8 cellular contexts compared by ENCODE assay signal in genomic region chr17:3669548-3669947, GRCh38. TPM values are rescaled to one million over a fixed set of nuclear protein-coding genes. Genes with fewer than 3 reads are reported as not detected.
DNase-seq lines count a peak whose midpoint lies in the region; TF ChIP-seq lines count a peak whose summit lies in the region.

No MANE protein-coding gene starts in this region.

- no peak for TF ChIP-seq CTCF in BJ (IDR thresholded peaks at IDR 0.05; ENCODE audit: insufficient read depth, low read depth, low read length)
- no peak for TF ChIP-seq CTCF in dorsolateral prefrontal cortex (IDR thresholded peaks at IDR 0.05 in 54 of 56, conservative IDR thresholded peaks at IDR 0.05 in 2 of 56; ENCODE audit: low read depth in 1 of 56, partially characterized antibody in 56 of 56)
- no peak for TF ChIP-seq CTCF in nephron progenitor cell (IDR thresholded peaks at IDR 0.05)

- peak overlapping the region; percentile 99 for H3K27ac Mint-ChIP-seq in nephron progenitor cell

- H3K4me3 ChIP-seq in BJ (ENCODE audit: low read depth, low read length) (peak overlapping the region; percentile 99), dorsolateral prefrontal cortex (peak overlapping the region; percentile 66 to 100 (median 97))

- POLR2A ChIA-PET in BJ (lab: Charles Lee), result no interaction called here

- H3K27me3 ChIP-seq in BJ (ENCODE audit: control insufficient read depth, insufficient read depth, low read length) (no peaks in the 10 kb centered on the region), dorsolateral prefrontal cortex (no peaks in the 10 kb centered on the region)

- H3K36me3 Mint-ChIP-seq in nephron progenitor cell (ENCODE audit: low read depth), result peaks cover 18% of the 10 kb centered on the region

- peaks cover 2% of the 10 kb centered on the region for H3K27me3 Mint-ChIP-seq in nephron progenitor cell (ENCODE audit: low read depth, poor library complexity)

- no peaks in the 10 kb centered on the region for H3K9me3 Mint-ChIP-seq in nephron progenitor cell

- DNase-seq in BJ (ENCODE audit: low read depth), result no peak
- DNase-seq in dorsolateral prefrontal cortex, result no peak
- DNase-seq in nephron progenitor cell, result no peak
- no peak for DNase-seq in NK-92 treated with Interleukin-12 subunit alpha and Interleukin-12 subunit beta, amount 100 ng/mL, for 24 hours (lab: John Stamatoyannopoulos, UW)
- DNase-seq in NCI-H2081 (lab: John Stamatoyannopoulos, UW), result no peak
- no peak for DNase-seq in activated effector memory CD4-positive, alpha-beta T cell treated with Interleukin-2 at 50 U/mL for 16 hours
- no peak for DNase-seq in Kasumi-1 (lab: John Stamatoyannopoulos, UW)

- H3K36me3 ChIP-seq in BJ (ENCODE audit: control insufficient read depth, insufficient read depth, low read length) (peaks cover 8% of the 10 kb centered on the region), KOPT-K1 (ENCODE audit: insufficient read depth, low read length) (peaks cover 35% of the 10 kb centered on the region)

- H3K9me3 ChIP-seq in KOPT-K1 (ENCODE audit: insufficient read depth, low read length, poor library complexity, severe bottlenecking), result no peaks in the 10 kb centered on the region

- peak overlapping the region; percentile 99 for H3K4me3 Mint-ChIP-seq in nephron progenitor cell

- peaks cover 60% of the 10 kb centered on the region for H3K4me1 Mint-ChIP-seq in nephron progenitor cell

- intact Hi-C loops in dorsolateral prefrontal cortex (cut with DNase I), result loop anchor here (2.0 to 10.0 kb wide), 6 partner anchors 33 to 625 kb away; partner anchors contain the start of genes CTNS (in 1 of the 2), HASPIN (in 1 of the 2) and SHPK (in 1 of the 2)

- H3K27ac ChIP-seq in KOPT-K1 (ENCODE audit: low read depth, low read length, poor library complexity, severe bottlenecking), result peak overlapping the region; percentile 81
- peak overlapping the region in 5 of 59 donors; percentile 28 to 99 (median 95) for H3K27ac ChIP-seq in dorsolateral prefrontal cortex

- CTCF ChIA-PET in BJ (lab: Yijun Ruan, JAX), result interaction anchor here (1.2 kb wide), 1 partner anchor 22 kb away, joined by 3 read pairs; no protein-coding TSS in a partner anchor

RNA-seq across cellular contexts. Expression of gene EMC6, which starts 0.9 kb away (rescaled TPM):
- polyA plus RNA-seq in BJ (2011; rRNA removed), result 38.6 and 42.2 TPM in 2 replicates
- 3.8 and 5.6 TPM in 2 replicates for polyA minus RNA-seq in BJ (2011; rRNA and poly(A)+ RNA removed)
- total RNA-seq in dorsolateral prefrontal cortex, result 10 to 100 TPM; 13.3 to 35.5 (median 25.3) TPM

RNA-seq across cellular contexts. Expression of gene TAX1BP3, which starts 1.2 kb away (rescaled TPM):
- polyA plus RNA-seq in BJ (2011; rRNA removed), result 137 and 207 TPM in 2 replicates
- polyA minus RNA-seq in BJ (2011; rRNA and poly(A)+ RNA removed), result 121 and 167 TPM in 2 replicates
- total RNA-seq in dorsolateral prefrontal cortex, result 10 to 100 TPM; 19.0 to 75.8 (median 38.4) TPM

RNA-seq across cellular contexts. Expression of gene P2RX5, which starts 26.4 kb away (rescaled TPM):
- 5.0 and 6.5 TPM in 2 replicates for polyA plus RNA-seq in BJ (2011; rRNA removed)
- polyA minus RNA-seq in BJ (2011; rRNA and poly(A)+ RNA removed), result 3.7 and 5.6 TPM in 2 replicates
- total RNA-seq in dorsolateral prefrontal cortex, result 10 to 100 TPM in 114 of 120 experiments, 1 to 10 TPM in 6; 3.8 to 27.6 (median 16.9) TPM

RNA-seq across cellular contexts. Expression of gene CTNS, which starts 33.0 kb away (rescaled TPM):
- polyA plus RNA-seq in BJ (2011; rRNA removed), result 4.9 and 5.0 TPM in 2 replicates
- 5.4 and 6.2 TPM in 2 replicates for polyA minus RNA-seq in BJ (2011; rRNA and poly(A)+ RNA removed)
- total RNA-seq in dorsolateral prefrontal cortex, result 10 to 100 TPM in 47 of 120 experiments, 1 to 10 TPM in 73; 5.0 to 16.5 (median 9.6) TPM

RNA-seq across cellular contexts. Expression of gene SHPK, which starts 33.5 kb away (rescaled TPM):
- 4.5 and 5.6 TPM in 2 replicates for polyA plus RNA-seq in BJ (2011; rRNA removed)
- 6.0 and 7.0 TPM in 2 replicates for polyA minus RNA-seq in BJ (2011; rRNA and poly(A)+ RNA removed)
- 10 to 100 TPM in 113 of 120 experiments, 1 to 10 TPM in 7; 7.4 to 28.1 (median 15.1) TPM for total RNA-seq in dorsolateral prefrontal cortex
